Comparison of ENCODE assay signal across 17 cellular contexts in the genomic region with DNA sequence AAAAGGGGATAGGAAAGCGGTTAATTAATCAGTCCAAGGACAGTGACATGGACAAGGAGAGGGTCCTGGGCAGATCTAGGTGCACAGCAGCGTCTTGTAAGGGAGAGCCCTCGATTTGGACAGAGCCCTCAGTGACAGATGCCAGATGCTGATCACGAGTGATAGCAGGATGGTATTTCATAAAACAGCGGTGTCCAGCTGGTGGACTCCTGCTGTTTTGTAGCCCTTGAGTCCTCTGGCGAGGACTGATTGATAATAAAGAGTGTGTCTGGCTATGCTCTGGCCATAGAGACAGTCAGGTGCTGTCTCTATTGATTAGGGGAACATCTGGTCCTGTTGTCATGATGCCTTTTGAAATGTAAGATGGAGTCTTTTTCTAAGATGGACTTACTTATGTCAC.
"Had no signal": no experiment of that assay in that cellular context is flagged by ENCODE, and none has a peak within 500 bp of the region (broad histone marks: within the 10 kb centered on the region; RNA-seq: fewer than 3 reads in every experiment).

No MANE protein-coding gene starts in this region.

- H3K9me3 Mint-ChIP-seq: activated naive CD4-positive, alpha-beta T cell treated with anti-CD3 and anti-CD28 coated beads, Interleukin-2, amount 50 U/mL, for 24 hours had no signal

- H3K36me3 Mint-ChIP-seq: activated naive CD4-positive, alpha-beta T cell treated with anti-CD3 and anti-CD28 coated beads, Interleukin-2, amount 50 U/mL, for 24 hours had no signal

- ATAC-seq: gastroesophageal sphincter; heart right ventricle; left cardiac atrium; stimulated activated memory B cell treated with anti-CD40 and anti-IgM and Interleukin-4, amounts not matched to agents 10 μg/mL and 1 μg/mL and 100 μg/mL, for 72 hours had no signal

- H3K4me3 ChIP-seq: gastroesophageal sphincter, heart right ventricle, lung, ovary, sigmoid colon, thyroid gland, uterus had no signal

- H3K27me3 Mint-ChIP-seq: activated naive CD4-positive, alpha-beta T cell treated with anti-CD3 and anti-CD28 coated beads, Interleukin-2, amount 50 U/mL, for 24 hours; stimulated activated memory B cell treated with anti-CD40 and anti-IgM and Interleukin-4, amounts not matched to agents 10 μg/mL and 1 μg/mL and 100 μg/mL, for 72 hours had no signal

- H3K36me3 ChIP-seq: gastroesophageal sphincter, heart right ventricle, ovary, sigmoid colon, thyroid gland, uterus had no signal

- H3K27me3 ChIP-seq: gastroesophageal sphincter, heart right ventricle, ovary, sigmoid colon, thyroid gland, uterus had no signal

- H3K27ac Mint-ChIP-seq: stimulated activated memory B cell treated with anti-CD40 and anti-IgM and Interleukin-4, amounts not matched to agents 10 μg/mL and 1 μg/mL and 100 μg/mL, for 72 hours had no signal

- H3K4me1 ChIP-seq: sigmoid colon, uterus had no signal

- DNase-seq: activated CD4-positive, CD25-positive, alpha-beta regulatory T cell treated with anti-CD3 and anti-CD28 coated beads, Interleukin-2, amount 50 U/mL, for 72 hours; activated effector memory CD4-positive, alpha-beta T cell treated with anti-CD3 and anti-CD28 coated beads, Interleukin-2, amount 50 U/mL, for 16 hours; activated T-cell treated with anti-CD3 and anti-CD28 coated beads, Interleukin-2, amount 50 U/mL, for 48 hours; amniotic stem cell; caudate nucleus; heart right ventricle; left cardiac atrium; midbrain; ovary; sigmoid colon; stimulated activated CD4-positive, alpha-beta T cell treated with anti-CD3 and anti-CD28 coated beads, Interleukin-12 subunit alpha, Interleukin-12 subunit beta, amount 100 ng/mL, for 4 hours; thyroid gland; uterus had no signal

- H3K9me3 ChIP-seq: gastroesophageal sphincter, ovary, sigmoid colon, thyroid gland, uterus had no signal

- H3K4me3 Mint-ChIP-seq: activated naive CD4-positive, alpha-beta T cell treated with anti-CD3 and anti-CD28 coated beads, Interleukin-2, amount 50 U/mL, for 24 hours; stimulated activated memory B cell treated with anti-CD40 and anti-IgM and Interleukin-4, amounts not matched to agents 10 μg/mL and 1 μg/mL and 100 μg/mL, for 72 hours had no signal

- H3K4me1 Mint-ChIP-seq: stimulated activated memory B cell treated with anti-CD40 and anti-IgM and Interleukin-4, amounts not matched to agents 10 μg/mL and 1 μg/mL and 100 μg/mL, for 72 hours had no signal

- H3K27ac ChIP-seq: gastroesophageal sphincter, heart right ventricle, ovary, sigmoid colon, thyroid gland, uterus had no signal
